ENCODE assay signal across 2 cellular contexts in genomic region chr1:24540051-24540905, GRCh38.
TF ChIP-seq lines count a peak whose summit lies in the region.

No MANE protein-coding gene starts in this region.

TF ChIP-seq in HCT116, 20 proteins besides CTCF, POLR2A, EP300 and RAD21:
- no peak for TF ChIP-seq FOSL1 (IDR thresholded peaks at IDR 0.05; ENCODE audit: low read depth)
- TF ChIP-seq ELF1 (IDR thresholded peaks at IDR 0.05; ENCODE audit: borderline replicate concordance, low read depth) = no peak
- TF ChIP-seq CBX3 (IDR thresholded peaks at IDR 0.05; ENCODE audit: low read depth) = no peak
- no peak for TF ChIP-seq YY1 (IDR thresholded peaks at IDR 0.05; ENCODE audit: extremely low read depth, insufficient replicate concordance, low read depth, low read length)
- TF ChIP-seq TCF7L2 (IDR thresholded peaks at IDR 0.05; ENCODE audit: borderline replicate concordance, extremely low read depth, insufficient read depth, insufficient read length) = no peak
- no peak for TF ChIP-seq EZH2 (IDR thresholded peaks at IDR 0.05)
- no peak for TF ChIP-seq CEBPB (IDR thresholded peaks at IDR 0.05; ENCODE audit: low read depth)
- no peak for TF ChIP-seq SIN3A (IDR thresholded peaks at IDR 0.05; ENCODE audit: low read depth)
- TF ChIP-seq JUND (IDR thresholded peaks at IDR 0.05) = no peak
- TF ChIP-seq, protein P1, sequence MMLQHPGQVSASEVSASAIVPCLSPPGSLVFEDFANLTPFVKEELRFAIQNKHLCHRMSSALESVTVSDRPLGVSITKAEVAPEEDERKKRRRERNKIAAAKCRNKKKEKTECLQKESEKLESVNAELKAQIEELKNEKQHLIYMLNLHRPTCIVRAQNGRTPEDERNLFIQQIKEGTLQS (IDR thresholded peaks at IDR 0.05) = no peak
- TF ChIP-seq, protein P2, sequence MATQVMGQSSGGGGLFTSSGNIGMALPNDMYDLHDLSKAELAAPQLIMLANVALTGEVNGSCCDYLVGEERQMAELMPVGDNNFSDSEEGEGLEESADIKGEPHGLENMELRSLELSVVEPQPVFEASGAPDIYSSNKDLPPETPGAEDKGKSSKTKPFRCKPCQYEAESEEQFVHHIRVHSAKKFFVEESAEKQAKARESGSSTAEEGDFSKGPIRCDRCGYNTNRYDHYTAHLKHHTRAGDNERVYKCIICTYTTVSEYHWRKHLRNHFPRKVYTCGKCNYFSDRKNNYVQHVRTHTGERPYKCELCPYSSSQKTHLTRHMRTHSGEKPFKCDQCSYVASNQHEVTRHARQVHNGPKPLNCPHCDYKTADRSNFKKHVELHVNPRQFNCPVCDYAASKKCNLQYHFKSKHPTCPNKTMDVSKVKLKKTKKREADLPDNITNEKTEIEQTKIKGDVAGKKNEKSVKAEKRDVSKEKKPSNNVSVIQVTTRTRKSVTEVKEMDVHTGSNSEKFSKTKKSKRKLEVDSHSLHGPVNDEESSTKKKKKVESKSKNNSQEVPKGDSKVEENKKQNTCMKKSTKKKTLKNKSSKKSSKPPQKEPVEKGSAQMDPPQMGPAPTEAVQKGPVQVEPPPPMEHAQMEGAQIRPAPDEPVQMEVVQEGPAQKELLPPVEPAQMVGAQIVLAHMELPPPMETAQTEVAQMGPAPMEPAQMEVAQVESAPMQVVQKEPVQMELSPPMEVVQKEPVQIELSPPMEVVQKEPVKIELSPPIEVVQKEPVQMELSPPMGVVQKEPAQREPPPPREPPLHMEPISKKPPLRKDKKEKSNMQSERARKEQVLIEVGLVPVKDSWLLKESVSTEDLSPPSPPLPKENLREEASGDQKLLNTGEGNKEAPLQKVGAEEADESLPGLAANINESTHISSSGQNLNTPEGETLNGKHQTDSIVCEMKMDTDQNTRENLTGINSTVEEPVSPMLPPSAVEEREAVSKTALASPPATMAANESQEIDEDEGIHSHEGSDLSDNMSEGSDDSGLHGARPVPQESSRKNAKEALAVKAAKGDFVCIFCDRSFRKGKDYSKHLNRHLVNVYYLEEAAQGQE (IDR thresholded peaks at IDR 0.05; ENCODE audit: low read depth) = no peak
- no peak for TF ChIP-seq ZFX (IDR thresholded peaks at IDR 0.05)
- no peak for TF ChIP-seq EZH2phosphoT487 (IDR thresholded peaks at IDR 0.05; ENCODE audit: borderline replicate concordance)
- TF ChIP-seq SP1 (IDR thresholded peaks at IDR 0.05; ENCODE audit: low read depth) = no peak
- TF ChIP-seq POLR2AphosphoS5 (IDR thresholded peaks at IDR 0.05; ENCODE audit: low read depth, low read length) = no peak
- no peak for TF ChIP-seq SRF (IDR thresholded peaks at IDR 0.05; ENCODE audit: low read depth)
- no peak for TF ChIP-seq EGR1 (IDR thresholded peaks at IDR 0.05; ENCODE audit: low read depth)
- TF ChIP-seq, protein P3, sequence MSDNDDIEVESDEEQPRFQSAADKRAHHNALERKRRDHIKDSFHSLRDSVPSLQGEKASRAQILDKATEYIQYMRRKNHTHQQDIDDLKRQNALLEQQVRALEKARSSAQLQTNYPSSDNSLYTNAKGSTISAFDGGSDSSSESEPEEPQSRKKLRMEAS (IDR thresholded peaks at IDR 0.05) = no peak
- no peak for TF ChIP-seq ZNF274 (IDR thresholded peaks at IDR 0.05; ENCODE audit: low read depth, low read length)
TF ChIP-seq in HCT116: peak in this region for 0.

TF ChIP-seq in HepG2, 621 proteins besides CTCF, POLR2A, EP300 and RAD21:
- no peak for TF ChIP-seq MTF1 (CRISPR knock-in tag; IDR thresholded peaks at IDR 0.05)
- 0 out of 2 replicates have a peak, but pooled peaks have one; percentile 2 for TF ChIP-seq KMT2B (CRISPR knock-in tag; IDR thresholded peaks at IDR 0.05)
- TF ChIP-seq STAT5B (CRISPR knock-in tag; IDR thresholded peaks at IDR 0.05) = no peak
- peak; percentile 3; the same call in 1 of the 2 replicates for TF ChIP-seq MEIS1 (CRISPR knock-in tag; IDR thresholded peaks at IDR 0.05; ENCODE audit: borderline replicate concordance)
- no peak for TF ChIP-seq ZNF569 (CRISPR knock-in tag; IDR thresholded peaks at IDR 0.05; ENCODE audit: borderline replicate concordance)
- 0 out of 2 replicates have a peak, but pooled peaks have one; percentile 33 for TF ChIP-seq ZNF264 (CRISPR knock-in tag; IDR thresholded peaks at IDR 0.05)
- TF ChIP-seq ZNF292 (CRISPR knock-in tag; IDR thresholded peaks at IDR 0.05; ENCODE audit: borderline replicate concordance, low read depth) = no peak
TF ChIP-seq in HepG2: peak in this region for 3.
